Comparison of ENCODE assay signal across 11 cellular contexts in genomic region chr9:131713016-131713415, GRCh38. TPM values are rescaled to one million over a fixed set of nuclear protein-coding genes. Genes with fewer than 3 reads are reported as not detected.
DNase-seq lines count a peak whose midpoint lies in the region; ATAC-seq and TF ChIP-seq lines count a peak whose summit lies in the region.
"Had no signal": no experiment of that assay in that cellular context is flagged by ENCODE, and none has a peak within 500 bp of the region (broad histone marks: within the 10 kb centered on the region; RNA-seq: fewer than 3 reads in every experiment).

No MANE protein-coding gene starts in this region.

- H3K27me3 ChIP-seq in breast epithelium (no peaks in the 10 kb centered on the region), muscle layer of duodenum (ENCODE audit: low read depth, low read length) (no peaks in the 10 kb centered on the region), tibial artery (no peaks in the 10 kb centered on the region)

- H3K27ac Mint-ChIP-seq in activated CD8-positive, alpha-beta memory T cell treated with anti-CD3 and anti-CD28 coated beads, Interleukin-2, amount 10 ng/mL, durations not matched to agents 7 days and 5 days: peak overlapping the region; percentile 48
- H3K27ac Mint-ChIP-seq: activated CD4-positive, alpha-beta T cell treated with anti-CD3 and anti-CD28 coated beads, Interleukin-2, amount 10 ng/mL, durations not matched to agents 7 days and 5 days had no signal

- ATAC-seq in activated CD8-positive, alpha-beta memory T cell treated with anti-CD3 and anti-CD28 coated beads, Interleukin-2, amount 10 ng/mL, durations not matched to agents 7 days and 5 days: no peak
- no peak for ATAC-seq in GM18868 (IDR thresholded peaks at IDR 0.05; ENCODE audit: unreplicated experiment)

- H3K9me3 ChIP-seq in breast epithelium (no peaks in the 10 kb centered on the region), muscle layer of duodenum (ENCODE audit: control insufficient read depth in 1 of 2, low read length in 2 of 2) (no peaks in the 10 kb centered on the region), tibial artery (no peaks in the 10 kb centered on the region)

- intact Hi-C loops in breast epithelium (cut with DNase I; ENCODE audit: low total_unique reads): no loop called here
- intact Hi-C loops in tibial artery (cut with DNase I; ENCODE audit: low total_unique reads): no loop called here

- no peaks in the 10 kb centered on the region for H3K27me3 Mint-ChIP-seq in activated CD8-positive, alpha-beta memory T cell treated with anti-CD3 and anti-CD28 coated beads, Interleukin-2, amount 10 ng/mL, durations not matched to agents 7 days and 5 days
- H3K27me3 Mint-ChIP-seq: activated CD4-positive, alpha-beta T cell treated with anti-CD3 and anti-CD28 coated beads, Interleukin-2, amount 10 ng/mL, durations not matched to agents 7 days and 5 days had no signal

- in situ Hi-C loops in ACHN (cut with HindIII; ENCODE audit: low pct_ligation_motif_present, low pct_unique_long_range_greater_than_20kb, low sequenced_read_pairs): no loop called here

- H3K9me3 Mint-ChIP-seq in activated CD8-positive, alpha-beta memory T cell treated with anti-CD3 and anti-CD28 coated beads, Interleukin-2, amount 10 ng/mL, durations not matched to agents 7 days and 5 days (ENCODE audit: low read depth): no peaks in the 10 kb centered on the region
- H3K9me3 Mint-ChIP-seq: activated CD4-positive, alpha-beta T cell treated with anti-CD3 and anti-CD28 coated beads, Interleukin-2, amount 10 ng/mL, durations not matched to agents 7 days and 5 days had no signal

- DNase-seq in activated CD8-positive, alpha-beta memory T cell treated with anti-CD3 and anti-CD28 coated beads, Interleukin-2, amount 10 ng/mL, durations not matched to agents 7 days and 5 days: no peak
- no peak for DNase-seq in activated CD8-positive, alpha-beta memory T cell treated with anti-CD3 and anti-CD28 coated beads for 24 hours
- DNase-seq in breast epithelium (ENCODE audit: low spot score in 2 of 2): no peak
- DNase-seq in tibial artery: no peak
- no peak for DNase-seq in ACHN
- DNase-seq in kidney glomerular epithelial cell (lab: John Stamatoyannopoulos, UW): no peak
- DNase-seq: activated CD4-positive, alpha-beta T cell treated with anti-CD3 and anti-CD28 coated beads, Interleukin-2, amount 10 ng/mL, durations not matched to agents 7 days and 5 days; NCI-H1436; stimulated activated CD4-positive, alpha-beta T cell treated with anti-CD3 and anti-CD28 coated beads, Interleukin-15, amount 100 ng/mL, for 24 hours had no signal

- TF ChIP-seq CTCF in breast epithelium (IDR thresholded peaks at IDR 0.05): no peak
- no peak for TF ChIP-seq CTCF in tibial artery (IDR thresholded peaks at IDR 0.05)

- no peak overlapping the region for H3K4me3 Mint-ChIP-seq in activated CD8-positive, alpha-beta memory T cell treated with anti-CD3 and anti-CD28 coated beads, Interleukin-2, amount 10 ng/mL, durations not matched to agents 7 days and 5 days
- H3K4me3 Mint-ChIP-seq: activated CD4-positive, alpha-beta T cell treated with anti-CD3 and anti-CD28 coated beads, Interleukin-2, amount 10 ng/mL, durations not matched to agents 7 days and 5 days had no signal

- H3K36me3 Mint-ChIP-seq in activated CD8-positive, alpha-beta memory T cell treated with anti-CD3 and anti-CD28 coated beads, Interleukin-2, amount 10 ng/mL, durations not matched to agents 7 days and 5 days: peaks cover 20% of the 10 kb centered on the region

- no peaks in the 10 kb centered on the region for H3K36me3 ChIP-seq in breast epithelium
- no peaks in the 10 kb centered on the region for H3K36me3 ChIP-seq in muscle layer of duodenum (ENCODE audit: control insufficient read depth in 1 of 2, insufficient read depth in 2 of 2, low read length in 2 of 2)
- no peaks in the 10 kb centered on the region for H3K36me3 ChIP-seq in tibial artery

- H3K27ac ChIP-seq in breast epithelium (peak overlapping the region; percentile 73 to 75), muscle layer of duodenum (ENCODE audit: low read length) (peak overlapping the region; percentile 1), tibial artery (peak overlapping the region; percentile 72 to 88)

- no peak for TF ChIP-seq POLR2A in breast epithelium (IDR thresholded peaks at IDR 0.05)

- H3K4me1 ChIP-seq in breast epithelium (no peaks in the 10 kb centered on the region), muscle layer of duodenum (ENCODE audit: control insufficient read depth in 1 of 2, insufficient read depth in 2 of 2, low read length in 2 of 2) (peaks cover 10 to 11% of the 10 kb centered on the region in 2 donors), tibial artery (peaks cover 0 to 76% (median 42%) of the 10 kb centered on the region in 4 donors)

- peaks cover 62% of the 10 kb centered on the region for H3K4me1 Mint-ChIP-seq in activated CD8-positive, alpha-beta memory T cell treated with anti-CD3 and anti-CD28 coated beads, Interleukin-2, amount 10 ng/mL, durations not matched to agents 7 days and 5 days

- CTCF ChIA-PET in activated CD8-positive, alpha-beta memory T cell treated with anti-CD3 and anti-CD28 coated beads, Interleukin-2, amount 10 ng/mL, durations not matched to agents 7 days and 5 days (lab: Charles Lee): interaction anchor here (0.8 to 4.0 kb wide), 3 partner anchors 9 to 122 kb away, joined by 5 to 13 read pairs (median 9); no protein-coding TSS in a partner anchor

- H3K4me3 ChIP-seq in breast epithelium (no peak overlapping the region), muscle layer of duodenum (ENCODE audit: low read depth in 1 of 2, low read length in 2 of 2) (no peak overlapping the region), tibial artery (no peak overlapping the region)

RNA-seq across cellular contexts. Expression of gene RAPGEF1, which starts 26.9 kb away (rescaled TPM):
- total RNA-seq in activated CD8-positive, alpha-beta memory T cell treated with anti-CD3 and anti-CD28 coated beads, Interleukin-2, amount 10 ng/mL, durations not matched to agents 7 days and 5 days: 100 to 1,000 TPM; 187 to 215 TPM
- total RNA-seq in breast epithelium: 10 to 100 TPM; 35.3 to 38.0 (median 37.3) TPM

Comparison
In these comparisons a context has a peak if more than half of its experiments do, and no peak if none do; other contexts are left out.
1. H3K27ac ChIP-seq: peak in every context shown above with its lines; median percentile 80 in tibial artery; 74 in breast epithelium; 1 in muscle layer of duodenum.
2. RNA of gene RAPGEF1, which starts 26.9 kb away (total RNA-seq): 187 to 215 TPM in activated CD8-positive, alpha-beta memory T cell treated with anti-CD3 and anti-CD28 coated beads, Interleukin-2, amount 10 ng/mL, durations not matched to agents 7 days and 5 days; 35.3 to 38.0 TPM in breast epithelium; every median in the first group is over 4 times any median in the second.